Comparison of ENCODE assay signal across 9 cellular contexts in genomic region chr4:99815597-99816011, GRCh38. TPM values are rescaled to one million over a fixed set of nuclear protein-coding genes. Genes with fewer than 3 reads are reported as not detected.
DNase-seq lines count a peak whose midpoint lies in the region; ATAC-seq and TF ChIP-seq lines count a peak whose summit lies in the region.
"Had no signal": no experiment of that assay in that cellular context is flagged by ENCODE, and none has a peak within 500 bp of the region (broad histone marks: within the 10 kb centered on the region; RNA-seq: fewer than 3 reads in every experiment).

No MANE protein-coding gene starts in this region.

- POLR2A ChIA-PET in CD4-positive, alpha-beta T cell (lab: Charles Lee) = interaction anchor here (0.8 to 3.8 kb wide), 7 partner anchors 8 to 727 kb away, joined by 4 to 38 read pairs (median 16); partner anchors contain the start of genes ADH5, DNAJB14, H2AZ1 and TRMT10A

- ATAC-seq in CD4-positive, alpha-beta T cell (ENCODE audit: poor library complexity) = no peak
- ATAC-seq in GM21737 (IDR thresholded peaks at IDR 0.05; ENCODE audit: unreplicated experiment) = no peak
- ATAC-seq in GM19395 (IDR thresholded peaks at IDR 0.05; ENCODE audit: unreplicated experiment) = no peak

- no peaks in the 10 kb centered on the region for H3K27me3 Mint-ChIP-seq in CD4-positive, alpha-beta T cell
- no peaks in the 10 kb centered on the region for H3K27me3 Mint-ChIP-seq in T-helper 1 cell treated with Interleukin-12 subunit alpha and Interleukin-12 subunit beta and Interleukin-4 antibody, amounts not matched to agents 30 μg/mL and 1 μg/mL, for 36 hours (ENCODE audit: low read depth)
- H3K27me3 Mint-ChIP-seq in endothelial cell (ENCODE audit: unreplicated experiment) = no peaks in the 10 kb centered on the region

- peak overlapping the region; percentile 91 for H3K27ac Mint-ChIP-seq in CD4-positive, alpha-beta T cell
- peak overlapping the region; percentile 85 for H3K27ac Mint-ChIP-seq in T-helper 1 cell treated with Interleukin-12 subunit alpha and Interleukin-12 subunit beta and Interleukin-4 antibody, amounts not matched to agents 30 μg/mL and 1 μg/mL, for 36 hours
- H3K27ac Mint-ChIP-seq in endothelial cell (ENCODE audit: unreplicated experiment) = no peak overlapping the region

- peaks cover 3% of the 10 kb centered on the region for H3K36me3 Mint-ChIP-seq in CD4-positive, alpha-beta T cell (ENCODE audit: low read depth)
- peaks cover 12% of the 10 kb centered on the region for H3K36me3 Mint-ChIP-seq in T-helper 1 cell treated with Interleukin-12 subunit alpha and Interleukin-12 subunit beta and Interleukin-4 antibody, amounts not matched to agents 30 μg/mL and 1 μg/mL, for 36 hours (ENCODE audit: low read depth)
- no peaks in the 10 kb centered on the region for H3K36me3 Mint-ChIP-seq in endothelial cell (ENCODE audit: low read depth, unreplicated experiment)

- H3K27ac ChIP-seq in CD4-positive, alpha-beta T cell (ENCODE audit: low read depth, low read length) = peak overlapping the region; percentile 40

- CTCF ChIA-PET in CD4-positive, alpha-beta T cell (lab: Charles Lee) = interaction anchor here (2.3 kb wide), 1 partner anchor 7 kb away, joined by 8 read pairs; no protein-coding TSS in a partner anchor

- H3K27me3 ChIP-seq in CD4-positive, alpha-beta T cell (ENCODE audit: control insufficient read depth, insufficient read depth, low read length) = no peaks in the 10 kb centered on the region

- no peak for TF ChIP-seq CTCF in CD4-positive, alpha-beta T cell (IDR thresholded peaks at IDR 0.05)
- TF ChIP-seq CTCF in endothelial cell (IDR thresholded peaks at IDR 0.05; ENCODE audit: unreplicated experiment) = no peak

- no peaks in the 10 kb centered on the region for H3K9me3 Mint-ChIP-seq in CD4-positive, alpha-beta T cell
- H3K9me3 Mint-ChIP-seq in T-helper 1 cell treated with Interleukin-12 subunit alpha and Interleukin-12 subunit beta and Interleukin-4 antibody, amounts not matched to agents 30 μg/mL and 1 μg/mL, for 36 hours = no peaks in the 10 kb centered on the region
- no peaks in the 10 kb centered on the region for H3K9me3 Mint-ChIP-seq in endothelial cell (ENCODE audit: unreplicated experiment)

- H3K4me1 Mint-ChIP-seq in CD4-positive, alpha-beta T cell (ENCODE audit: low read depth) = peaks cover 54% of the 10 kb centered on the region
- peaks cover 55% of the 10 kb centered on the region for H3K4me1 Mint-ChIP-seq in T-helper 1 cell treated with Interleukin-12 subunit alpha and Interleukin-12 subunit beta and Interleukin-4 antibody, amounts not matched to agents 30 μg/mL and 1 μg/mL, for 36 hours (ENCODE audit: low read depth)
- H3K4me1 Mint-ChIP-seq in endothelial cell (ENCODE audit: unreplicated experiment) = no peaks in the 10 kb centered on the region

- peak overlapping the region; percentile 92 for H3K4me3 Mint-ChIP-seq in CD4-positive, alpha-beta T cell
- H3K4me3 Mint-ChIP-seq in T-helper 1 cell treated with Interleukin-12 subunit alpha and Interleukin-12 subunit beta and Interleukin-4 antibody, amounts not matched to agents 30 μg/mL and 1 μg/mL, for 36 hours = peak overlapping the region; percentile 38
- H3K4me3 Mint-ChIP-seq in endothelial cell (ENCODE audit: unreplicated experiment) = no peak overlapping the region

- no peaks in the 10 kb centered on the region for H3K9me3 ChIP-seq in CD4-positive, alpha-beta T cell (ENCODE audit: control insufficient read depth, low read length)

- no peak for DNase-seq in CD4-positive, alpha-beta T cell
- DNase-seq in HT1080 (ENCODE audit: low read depth) = peak; percentile 85
- DNase-seq in iris pigment epithelial cell (ENCODE audit: low read depth) = peak; percentile 51
- DNase-seq in endothelial cell (ENCODE audit: low spot score) = no peak
- DNase-seq in AG20443 (ENCODE audit: low spot score) = no peak

- intact Hi-C loops in CD4-positive, alpha-beta T cell (cut with DNase I, micrococcal nuclease) = loop anchor here (2.0 to 10.0 kb wide), 4 partner anchors 31 to 891 kb away; partner anchors contain the start of genes EIF4E (in 1 of the 2) and LAMTOR3 (in 1 of the 2)

RNA-seq across cellular contexts. Expression of gene DAPP1, which starts 1.0 kb away (rescaled TPM):
- total RNA-seq in CD4-positive, alpha-beta T cell = 1 to 10 TPM; 8.3 to 9.1 TPM
- 0.20 TPM in 1 of 2 replicates, not detected in the other for total RNA-seq in HT1080 (2014; rRNA removed; shearing (Covaris generic))
- polyA plus RNA-seq in HT1080 (2015; cell fraction: cytosol; rRNA removed) = not detected in 2 replicates
- polyA plus RNA-seq in HT1080 (2015; cell fraction: nucleus; rRNA removed) = not detected in 2 replicates
- not detected for total RNA-seq in endothelial cell (ENCODE audit: unreplicated experiment)
- total RNA-seq: dermis microvascular lymphatic vessel endothelial cell had no signal

Comparison
In these comparisons a context has a peak if more than half of its experiments do, and no peak if none do; other contexts are left out.
1. DNase-seq: peak in HT1080 (single experiment) and iris pigment epithelial cell (single experiment); none in CD4-positive, alpha-beta T cell (0 of 10), endothelial cell (single experiment) and AG20443 (single experiment).